ENCODE assay signal across 17 cellular contexts in genomic region chr9:95030344-95030743, GRCh38.
DNase-seq lines count a peak whose midpoint lies in the region; ATAC-seq, FAIRE-seq and TF ChIP-seq lines count a peak whose summit lies in the region.
"Had no signal": no experiment of that assay in that cellular context is flagged by ENCODE, and none has a peak within 500 bp of the region (broad histone marks: within the 10 kb centered on the region; RNA-seq: fewer than 3 reads in every experiment).

No MANE protein-coding gene starts in this region.

- H3K9me3 Mint-ChIP-seq in activated CD4-positive, alpha-beta T cell treated with anti-CD3 and anti-CD28 coated beads for 36 hours (ENCODE audit: low read depth), result no peaks in the 10 kb centered on the region
- H3K9me3 Mint-ChIP-seq: CD8-positive, alpha-beta memory T cell; IgD-negative memory B cell had no signal

- POLR2A ChIA-PET in activated CD4-positive, alpha-beta T cell treated with anti-CD3 and anti-CD28 coated beads for 36 hours (lab: Charles Lee), result no interaction called here

- no peak for FAIRE-seq in D721Med (lab: Jason Lieb, UNC)

- no peak overlapping the region for H3K4me3 ChIP-seq in BLaER1
- H3K4me3 ChIP-seq in gastroesophageal sphincter, result no peak overlapping the region
- H3K4me3 ChIP-seq in rectal smooth muscle tissue (ENCODE audit: low read length), result no peak overlapping the region
- H3K4me3 ChIP-seq in SJCRH30, result no peak overlapping the region
- H3K4me3 ChIP-seq: left lung had no signal

- peaks cover 67% of the 10 kb centered on the region for H3K4me1 ChIP-seq in BLaER1
- peaks cover 39 to 100% (median 56%) of the 10 kb centered on the region in 3 donors for H3K4me1 ChIP-seq in gastroesophageal sphincter
- peaks cover 66% of the 10 kb centered on the region for H3K4me1 ChIP-seq in rectal smooth muscle tissue (ENCODE audit: control insufficient read depth, insufficient read depth, low read length)
- peaks cover 53% of the 10 kb centered on the region for H3K4me1 ChIP-seq in SJCRH30

- TF ChIP-seq CTCF in gastroesophageal sphincter (IDR thresholded peaks at IDR 0.05) (no peak), D721Med (IDR thresholded peaks at IDR 0.05; ENCODE audit: insufficient read depth, missing control alignments) (no peak)

- H4K20me1 ChIP-seq in BLaER1, result peaks cover 27% of the 10 kb centered on the region

- H3K9me3 ChIP-seq in BLaER1 (no peaks in the 10 kb centered on the region), gastroesophageal sphincter (no peaks in the 10 kb centered on the region), SJCRH30 (replicated peaks) (no peaks in the 10 kb centered on the region; the same call in 1 of the 2 replicates)
- H3K9me3 ChIP-seq: left lung had no signal

- ATAC-seq in gastroesophageal sphincter, result no peak
- ATAC-seq in activated CD4-positive, alpha-beta T cell treated with anti-CD3 and anti-CD28 coated beads for 36 hours, result no peak
- ATAC-seq in GM21786 (IDR thresholded peaks at IDR 0.05; ENCODE audit: unreplicated experiment), result no peak
- ATAC-seq: activated CD4-positive, CD25-positive, alpha-beta regulatory T cell treated with anti-CD3 and anti-CD28 coated beads, Interleukin-2, amount 50 U/mL, for 24 hours; left lung had no signal

- DNase-seq in SK-N-DZ (ENCODE audit: low spot score) (peak; percentile 48), SJCRH30 (no peak), D721Med (ENCODE audit: insufficient read length, low spot score) (no peak)
- DNase-seq in activated CD4-positive, alpha-beta T cell treated with anti-CD3 and anti-CD28 coated beads for 36 hours, result no peak
- DNase-seq: activated CD8-positive, alpha-beta memory T cell treated with anti-CD3 and anti-CD28 coated beads, Interleukin-2, amount 50 U/mL, for 4 hours; activated gamma-delta T cell; CD8-positive, alpha-beta memory T cell; left lung; SHP77; stimulated activated CD4-positive, alpha-beta T cell treated with anti-CD3 and anti-CD28 coated beads, Interleukin-12 subunit alpha, Interleukin-12 subunit beta, amount 100 ng/mL, for 4 hours; stimulated activated naive CD4-positive, alpha-beta T cell treated with Interleukin-2 at 50 U/mL for 16 hours had no signal

- H3K36me3 Mint-ChIP-seq in activated CD4-positive, alpha-beta T cell treated with anti-CD3 and anti-CD28 coated beads for 36 hours (ENCODE audit: low read depth), result no peaks in the 10 kb centered on the region

- no peak overlapping the region for H3K4me3 Mint-ChIP-seq in activated CD4-positive, alpha-beta T cell treated with anti-CD3 and anti-CD28 coated beads for 36 hours
- H3K4me3 Mint-ChIP-seq: CD8-positive, alpha-beta memory T cell; IgD-negative memory B cell had no signal

- 40% methylated on average over 3 of the region's 4 CpGs; no CpG with 5 or more reads in 1 of the 2 donors for WGBS in gastroesophageal sphincter (ENCODE audit: low coverage in 1 of 2), 2 donors

- H3K9ac ChIP-seq in BLaER1 (no peak overlapping the region), rectal smooth muscle tissue (ENCODE audit: low read length) (no peak overlapping the region)

- H3K27me3 ChIP-seq in BLaER1, result peaks cover 6% of the 10 kb centered on the region; the same call in 1 of the 2 replicates
- H3K27me3 ChIP-seq in gastroesophageal sphincter, result no peaks in the 10 kb centered on the region
- H3K27me3 ChIP-seq in rectal smooth muscle tissue (ENCODE audit: control insufficient read depth, insufficient read depth, low read length), result no peaks in the 10 kb centered on the region
- no peaks in the 10 kb centered on the region for H3K27me3 ChIP-seq in SJCRH30
- H3K27me3 ChIP-seq: left lung had no signal

- intact Hi-C loops in activated CD4-positive, alpha-beta T cell treated with anti-CD3 and anti-CD28 coated beads for 36 hours (cut with DNase I, micrococcal nuclease), result no loop called here

- H3K4me2 ChIP-seq in BLaER1, result peak overlapping the region; percentile 65

- H3K36me3 ChIP-seq in BLaER1, result no peaks in the 10 kb centered on the region
- H3K36me3 ChIP-seq in gastroesophageal sphincter, result peaks cover 0 to 13% of the 10 kb centered on the region in 2 donors
- no peaks in the 10 kb centered on the region for H3K36me3 ChIP-seq in rectal smooth muscle tissue (ENCODE audit: control insufficient read depth, insufficient read depth, low read length)
- H3K36me3 ChIP-seq in SJCRH30, result peaks cover 33% of the 10 kb centered on the region
- H3K36me3 ChIP-seq: left lung had no signal

- H3K27ac ChIP-seq in BLaER1 (no peak overlapping the region), gastroesophageal sphincter (peak overlapping the region; percentile 7 to 99 (median 86)), rectal smooth muscle tissue (ENCODE audit: low read depth, low read length) (peak overlapping the region; percentile 38), SJCRH30 (no peak overlapping the region)

- H3K4me1 Mint-ChIP-seq in activated CD4-positive, alpha-beta T cell treated with anti-CD3 and anti-CD28 coated beads for 36 hours, result no peaks in the 10 kb centered on the region
- H3K4me1 Mint-ChIP-seq: CD8-positive, alpha-beta memory T cell; IgD-negative memory B cell had no signal

- no peaks in the 10 kb centered on the region for H3K27me3 Mint-ChIP-seq in activated CD4-positive, alpha-beta T cell treated with anti-CD3 and anti-CD28 coated beads for 36 hours
- H3K27me3 Mint-ChIP-seq: IgD-negative memory B cell had no signal

- H3K27ac Mint-ChIP-seq in activated CD4-positive, alpha-beta T cell treated with anti-CD3 and anti-CD28 coated beads for 36 hours, result no peak overlapping the region
- H3K27ac Mint-ChIP-seq: IgD-negative memory B cell had no signal

- TF ChIP-seq EP300 in gastroesophageal sphincter (IDR thresholded peaks at IDR 0.05), result no peak

- CTCF ChIA-PET in activated CD4-positive, alpha-beta T cell treated with anti-CD3 and anti-CD28 coated beads for 36 hours (lab: Charles Lee), result no interaction called here

- TF ChIP-seq POLR2A in gastroesophageal sphincter (IDR thresholded peaks at IDR 0.05), result no peak

Comparison
In these comparisons a context has a peak if more than half of its experiments do, and no peak if none do; other contexts are left out.
1. H3K27ac ChIP-seq: peak in gastroesophageal sphincter (4 of 4) and rectal smooth muscle tissue (single experiment); none in BLaER1 (single experiment) and SJCRH30 (single experiment).